ENCODE assay signal across 8 cellular contexts in the genomic region with DNA sequence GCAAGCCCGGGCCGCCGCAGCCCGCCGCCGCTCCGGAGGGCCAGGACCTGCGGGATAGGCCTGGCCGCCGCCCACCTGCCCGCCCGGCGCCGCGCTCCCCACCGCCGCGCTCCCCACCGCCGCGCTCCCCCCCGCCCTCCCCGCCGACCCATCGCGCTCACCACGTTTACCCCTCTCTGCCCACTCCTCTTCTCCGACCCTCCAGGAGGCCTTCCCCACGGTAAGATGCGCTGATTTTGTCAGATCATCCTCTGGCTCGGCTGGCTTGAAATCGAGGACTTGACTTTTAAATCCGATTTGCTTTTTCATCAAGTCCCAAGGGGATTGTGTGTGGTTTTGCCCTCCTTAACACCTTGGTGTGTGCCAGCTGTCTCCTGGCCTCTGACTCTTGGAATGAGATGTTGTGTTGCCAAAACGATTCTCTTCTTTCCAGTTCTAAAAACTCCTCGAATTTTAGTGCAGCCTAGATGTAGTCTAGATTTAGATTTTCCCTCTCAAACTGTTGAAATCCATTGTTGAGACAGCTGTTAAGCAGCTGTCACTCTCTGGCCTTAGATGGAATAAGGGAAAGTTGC. TPM values are rescaled to one million over a fixed set of nuclear protein-coding genes. Genes with fewer than 3 reads are reported as not detected.
DNase-seq lines count a peak whose midpoint lies in the region; ATAC-seq and TF ChIP-seq lines count a peak whose summit lies in the region.

No MANE protein-coding gene starts in this region.

- intact Hi-C loops in activated T-helper 1 cell treated with anti-CD3 and anti-CD28 coated beads, Interleukin-12 subunit alpha, Interleukin-12 subunit beta, Interleukin-2, Interleukin-4 antibody, amounts not matched to agents 30 ng/mL and 10 ng/mL and 1 ng/mL, durations not matched to agents 14 hours and 24 hours and 36 hours (cut with micrococcal nuclease), result loop anchor here (2.0 kb wide), 1 partner anchor 47 kb away; no protein-coding TSS in a partner anchor

- peak overlapping the region; percentile 91 for H3K27ac Mint-ChIP-seq in activated T-helper 1 cell treated with anti-CD3 and anti-CD28 coated beads, Interleukin-12 subunit alpha, Interleukin-12 subunit beta, Interleukin-2, Interleukin-4 antibody, amounts not matched to agents 30 ng/mL and 10 ng/mL and 1 ng/mL, durations not matched to agents 14 hours and 24 hours and 36 hours
- H3K27ac Mint-ChIP-seq in stimulated activated effector memory CD8-positive, alpha-beta T cell treated with anti-CD3 and anti-CD28 coated beads, Interleukin-12 subunit alpha, Interleukin-12 subunit beta, amount 100 ng/mL, for 72 hours, result peak overlapping the region; percentile 93

- DNase-seq in AG10803 (ENCODE audit: low read depth), result peak; percentile 38
- peak; percentile 17 for DNase-seq in HCEC 1CT
- no peak for DNase-seq in activated T-helper 1 cell treated with anti-CD3 and anti-CD28 coated beads, Interleukin-12 subunit alpha, Interleukin-12 subunit beta, Interleukin-2, Interleukin-4 antibody, amounts not matched to agents 30 ng/mL and 10 ng/mL and 1 ng/mL, durations not matched to agents 14 hours and 24 hours and 36 hours (ENCODE audit: low spot score)
- DNase-seq in stimulated activated effector memory CD8-positive, alpha-beta T cell treated with anti-CD3 and anti-CD28 coated beads, Interleukin-12 subunit alpha, Interleukin-12 subunit beta, amount 100 ng/mL, for 72 hours (ENCODE audit: low spot score in 2 of 2), result no peak
- DNase-seq in SHP77 (lab: John Stamatoyannopoulos, UW), result no peak
- DNase-seq in activated CD8-positive, alpha-beta memory T cell treated with anti-CD3 and anti-CD28 coated beads, Interleukin-2, amount 50 U/mL, for 4 hours, result no peak
- DNase-seq in NCI-H2196 treated with DMSO at 0.1 percent for 48 hours (lab: John Stamatoyannopoulos, UW; ENCODE audit: unreplicated experiment), result no peak

- no peaks in the 10 kb centered on the region for H3K9me3 Mint-ChIP-seq in activated T-helper 1 cell treated with anti-CD3 and anti-CD28 coated beads, Interleukin-12 subunit alpha, Interleukin-12 subunit beta, Interleukin-2, Interleukin-4 antibody, amounts not matched to agents 30 ng/mL and 10 ng/mL and 1 ng/mL, durations not matched to agents 14 hours and 24 hours and 36 hours
- no peaks in the 10 kb centered on the region for H3K9me3 Mint-ChIP-seq in stimulated activated effector memory CD8-positive, alpha-beta T cell treated with anti-CD3 and anti-CD28 coated beads, Interleukin-12 subunit alpha, Interleukin-12 subunit beta, amount 100 ng/mL, for 72 hours

- peak overlapping the region; percentile 99 for H3K4me3 Mint-ChIP-seq in activated T-helper 1 cell treated with anti-CD3 and anti-CD28 coated beads, Interleukin-12 subunit alpha, Interleukin-12 subunit beta, Interleukin-2, Interleukin-4 antibody, amounts not matched to agents 30 ng/mL and 10 ng/mL and 1 ng/mL, durations not matched to agents 14 hours and 24 hours and 36 hours
- H3K4me3 Mint-ChIP-seq in stimulated activated effector memory CD8-positive, alpha-beta T cell treated with anti-CD3 and anti-CD28 coated beads, Interleukin-12 subunit alpha, Interleukin-12 subunit beta, amount 100 ng/mL, for 72 hours, result peak overlapping the region; percentile 89

- H3K36me3 Mint-ChIP-seq in activated T-helper 1 cell treated with anti-CD3 and anti-CD28 coated beads, Interleukin-12 subunit alpha, Interleukin-12 subunit beta, Interleukin-2, Interleukin-4 antibody, amounts not matched to agents 30 ng/mL and 10 ng/mL and 1 ng/mL, durations not matched to agents 14 hours and 24 hours and 36 hours (ENCODE audit: low read depth), result peaks cover 36% of the 10 kb centered on the region
- peaks cover 95% of the 10 kb centered on the region for H3K36me3 Mint-ChIP-seq in stimulated activated effector memory CD8-positive, alpha-beta T cell treated with anti-CD3 and anti-CD28 coated beads, Interleukin-12 subunit alpha, Interleukin-12 subunit beta, amount 100 ng/mL, for 72 hours

- peaks cover 27% of the 10 kb centered on the region for H3K4me1 Mint-ChIP-seq in activated T-helper 1 cell treated with anti-CD3 and anti-CD28 coated beads, Interleukin-12 subunit alpha, Interleukin-12 subunit beta, Interleukin-2, Interleukin-4 antibody, amounts not matched to agents 30 ng/mL and 10 ng/mL and 1 ng/mL, durations not matched to agents 14 hours and 24 hours and 36 hours (ENCODE audit: low read depth)
- H3K4me1 Mint-ChIP-seq in stimulated activated effector memory CD8-positive, alpha-beta T cell treated with anti-CD3 and anti-CD28 coated beads, Interleukin-12 subunit alpha, Interleukin-12 subunit beta, amount 100 ng/mL, for 72 hours, result peaks cover 44% of the 10 kb centered on the region

- H3K27me3 Mint-ChIP-seq in activated T-helper 1 cell treated with anti-CD3 and anti-CD28 coated beads, Interleukin-12 subunit alpha, Interleukin-12 subunit beta, Interleukin-2, Interleukin-4 antibody, amounts not matched to agents 30 ng/mL and 10 ng/mL and 1 ng/mL, durations not matched to agents 14 hours and 24 hours and 36 hours (ENCODE audit: insufficient read depth), result no peaks in the 10 kb centered on the region

- H3K4me3 ChIP-seq in AG10803 (ENCODE audit: low read length), result peak overlapping the region; percentile 94
- peak overlapping the region; percentile 95 for H3K4me3 ChIP-seq in iPS-11a (ENCODE audit: low read depth, low read length)

- no peak for TF ChIP-seq CTCF in AG10803 (conservative IDR thresholded peaks at IDR 0.05; ENCODE audit: low read length)

- no peak for ATAC-seq in stimulated activated effector memory CD8-positive, alpha-beta T cell treated with anti-CD3 and anti-CD28 coated beads, Interleukin-12 subunit alpha, Interleukin-12 subunit beta, amount 100 ng/mL, for 72 hours

RNA-seq across cellular contexts. Expression of a gene that starts 0.7 kb away (rescaled TPM):
- total RNA-seq in activated T-helper 1 cell treated with anti-CD3 and anti-CD28 coated beads, Interleukin-12 subunit alpha, Interleukin-12 subunit beta, Interleukin-2, Interleukin-4 antibody, amounts not matched to agents 30 ng/mL and 10 ng/mL and 1 ng/mL, durations not matched to agents 14 hours and 24 hours and 36 hours, result 64.0 and 67.5 TPM in 2 replicates

RNA-seq across cellular contexts. Expression of a gene that starts 43.6 kb away (rescaled TPM):
- 0.44 and 0.57 TPM in 2 replicates for total RNA-seq in activated T-helper 1 cell treated with anti-CD3 and anti-CD28 coated beads, Interleukin-12 subunit alpha, Interleukin-12 subunit beta, Interleukin-2, Interleukin-4 antibody, amounts not matched to agents 30 ng/mL and 10 ng/mL and 1 ng/mL, durations not matched to agents 14 hours and 24 hours and 36 hours

Comparison
In these comparisons a context has a peak if more than half of its experiments do, and no peak if none do; other contexts are left out.
1. DNase-seq: peak in AG10803 (single experiment) and HCEC 1CT (single experiment); none in activated T-helper 1 cell treated with anti-CD3 and anti-CD28 coated beads, Interleukin-12 subunit alpha, Interleukin-12 subunit beta, Interleukin-2, Interleukin-4 antibody, amounts not matched to agents 30 ng/mL and 10 ng/mL and 1 ng/mL, durations not matched to agents 14 hours and 24 hours and 36 hours (single experiment), stimulated activated effector memory CD8-positive, alpha-beta T cell treated with anti-CD3 and anti-CD28 coated beads, Interleukin-12 subunit alpha, Interleukin-12 subunit beta, amount 100 ng/mL, for 72 hours (0 of 2), SHP77 (0 of 2), activated CD8-positive, alpha-beta memory T cell treated with anti-CD3 and anti-CD28 coated beads, Interleukin-2, amount 50 U/mL, for 4 hours (single experiment) and NCI-H2196 treated with DMSO at 0.1 percent for 48 hours (single experiment).